ENCODE assay signal across 9 cellular contexts in the genomic region with DNA sequence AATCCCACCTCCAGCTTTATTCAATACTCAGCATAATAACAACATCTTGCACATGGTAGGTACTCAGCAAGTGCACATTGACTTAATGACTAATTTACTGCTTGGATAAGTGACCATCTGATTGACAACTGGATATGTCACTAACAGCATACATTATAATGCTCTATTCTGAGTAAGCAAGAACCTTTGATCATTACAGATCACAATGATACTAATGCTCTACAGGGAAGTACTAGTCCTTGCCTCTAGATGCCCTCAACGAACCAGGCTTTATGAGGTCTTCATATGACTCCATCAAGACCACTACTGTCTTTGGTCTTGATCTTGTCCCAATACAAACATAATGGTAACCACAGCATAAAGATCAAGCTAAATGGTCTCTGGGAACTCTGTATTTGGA.
DNase-seq lines count a peak whose midpoint lies in the region; ATAC-seq and TF ChIP-seq lines count a peak whose summit lies in the region.
"Had no signal": no experiment of that assay in that cellular context is flagged by ENCODE, and none has a peak within 500 bp of the region (broad histone marks: within the 10 kb centered on the region; RNA-seq: fewer than 3 reads in every experiment).

No MANE protein-coding gene starts in this region.

- peaks cover 12% of the 10 kb centered on the region for H3K36me3 Mint-ChIP-seq in Calu3 (ENCODE audit: insufficient read depth, unreplicated experiment)

- H3K23ac ChIP-seq in mesendoderm (ENCODE audit: low read length) = no peak overlapping the region

- no peak for TF ChIP-seq CTCF in Calu3 (IDR thresholded peaks at IDR 0.05; ENCODE audit: unreplicated experiment)

- peak; percentile 17 for DNase-seq in GDM1 (lab: John Stamatoyannopoulos, UW)
- DNase-seq in GM23248 = no peak
- DNase-seq in RKO (ENCODE audit: low spot score) = peak; percentile 23
- peak; percentile 56 for DNase-seq in mesendoderm
- DNase-seq in GM19240 (ENCODE audit: insufficient read length, low spot score) = no peak
- DNase-seq in Calu3 = no peak
- DNase-seq: body of pancreas had no signal

- H3K79me2 ChIP-seq in GM23248 (ENCODE audit: insufficient read depth) (peaks cover 97% of the 10 kb centered on the region), mesendoderm (ENCODE audit: control insufficient read depth, insufficient read depth, low read length) (no peaks in the 10 kb centered on the region)

- no peak overlapping the region for H2BK120ac ChIP-seq in mesendoderm (ENCODE audit: low read depth, low read length)

- H3K79me1 ChIP-seq in mesendoderm (ENCODE audit: low read length) = no peaks in the 10 kb centered on the region

- no peak overlapping the region for H3K4me3 Mint-ChIP-seq in Calu3 (ENCODE audit: low read depth, unreplicated experiment)

- H3K9me3 Mint-ChIP-seq in Calu3 (ENCODE audit: low read depth, unreplicated experiment) = no peaks in the 10 kb centered on the region

- H3K9ac ChIP-seq in GM23248 (no peak overlapping the region), mesendoderm (ENCODE audit: low read length) (no peak overlapping the region)

- H3K18ac ChIP-seq in mesendoderm (ENCODE audit: low read length) = no peak overlapping the region

- no peaks in the 10 kb centered on the region for H3K27me3 Mint-ChIP-seq in Calu3 (ENCODE audit: unreplicated experiment)

- no peak overlapping the region for H3K56ac ChIP-seq in mesendoderm (ENCODE audit: low read length)

- H2BK5ac ChIP-seq in mesendoderm (ENCODE audit: low read length) = no peak overlapping the region

- H3K27me3 ChIP-seq in GM23248 (replicated peaks; ENCODE audit: insufficient read depth) = no peaks in the 10 kb centered on the region
- H3K27me3 ChIP-seq in mesendoderm (ENCODE audit: insufficient read depth, low read length, poor library complexity) = no peaks in the 10 kb centered on the region
- H3K27me3 ChIP-seq: body of pancreas had no signal

- no peak overlapping the region for H4K8ac ChIP-seq in mesendoderm (ENCODE audit: low read depth, low read length)

- CTCF ChIA-PET in Calu3 (lab: Charles Lee) = no interaction called here

- intact Hi-C loops in Calu3 (cut with micrococcal nuclease; ENCODE audit: unreplicated experiment) = no loop called here

- H3K4me3 ChIP-seq in GM23248 (no peak overlapping the region), mesendoderm (ENCODE audit: low read length) (no peak overlapping the region)
- H3K4me3 ChIP-seq: body of pancreas had no signal

- WGBS in GM23248 (ENCODE audit: low coverage in 1 of 2, low lambda C conversion rate in 2 of 2, missing lambda C conversion rate in 2 of 2), 2 experiments = 59 to 70% methylated on average over 1 of the region's 1 CpG
- no CpG with 5 or more reads among the region's 1 CpG for WGBS in mesendoderm (ENCODE audit: extremely low coverage, insufficient coverage, low lambda C conversion rate)

- H4K5ac ChIP-seq in mesendoderm (ENCODE audit: low read length) = no peak overlapping the region

- no peaks in the 10 kb centered on the region for H3K9me2 ChIP-seq in GM23248 (ENCODE audit: insufficient read depth)

- in situ Hi-C loops in GM23248 (cut with MboI) = no loop called here

- no peak overlapping the region for H2AFZ ChIP-seq in GM23248

- H3K4me1 Mint-ChIP-seq in Calu3 (ENCODE audit: low read depth, unreplicated experiment) = peaks cover 17% of the 10 kb centered on the region

- no peak overlapping the region for H2AK5ac ChIP-seq in mesendoderm (ENCODE audit: low read length)

- H3K27ac ChIP-seq in GM23248 (no peak overlapping the region), mesendoderm (ENCODE audit: low read depth, low read length) (no peak overlapping the region)
- H3K27ac ChIP-seq: RWPE1 had no signal

- H3K9me3 ChIP-seq in GM23248 (ENCODE audit: low read depth) = no peaks in the 10 kb centered on the region
- H3K9me3 ChIP-seq: body of pancreas had no signal

- peaks cover 33% of the 10 kb centered on the region for H3K4me1 ChIP-seq in GM23248 (ENCODE audit: insufficient read depth)
- H3K4me1 ChIP-seq in mesendoderm (ENCODE audit: control insufficient read depth, low read depth, low read length) = peaks cover 2% of the 10 kb centered on the region

- H3K4ac ChIP-seq in mesendoderm (ENCODE audit: low read depth, low read length) = no peak overlapping the region

- no peaks in the 10 kb centered on the region for H3K36me3 ChIP-seq in GM23248 (ENCODE audit: low read depth)
- no peaks in the 10 kb centered on the region for H3K36me3 ChIP-seq in mesendoderm (ENCODE audit: control insufficient read depth, insufficient read depth, low read length)

- no peaks in the 10 kb centered on the region for H4K20me1 ChIP-seq in GM23248 (ENCODE audit: insufficient read depth)

- peaks cover 18% of the 10 kb centered on the region for H3F3A ChIP-seq in GM23248 (ENCODE audit: insufficient read depth)

- no peak overlapping the region for H3K27ac Mint-ChIP-seq in Calu3 (ENCODE audit: unreplicated experiment)

- H2BK15ac ChIP-seq in mesendoderm (replicated peaks; ENCODE audit: low read depth) = no peak overlapping the region

- H3K4me2 ChIP-seq in GM23248 (ENCODE audit: unreplicated experiment) (peak overlapping the region; percentile 45), mesendoderm (ENCODE audit: low read length) (no peak overlapping the region)

- no peak for ATAC-seq in GM21515 (IDR thresholded peaks at IDR 0.05; ENCODE audit: unreplicated experiment)
- ATAC-seq: body of pancreas had no signal

- no TSS peak for BruUV-seq in Calu3 (replicated peaks; lab: Mats Ljungman, UMichigan)

Comparison
In these comparisons a context has a peak if more than half of its experiments do, and no peak if none do; other contexts are left out.
1. DNase-seq: peak in GDM1 (single experiment), RKO (single experiment) and mesendoderm (single experiment); none in GM23248 (single experiment), GM19240 (single experiment) and Calu3 (single experiment).